ENCODE assay signal across 8 cellular contexts in the genomic region with DNA sequence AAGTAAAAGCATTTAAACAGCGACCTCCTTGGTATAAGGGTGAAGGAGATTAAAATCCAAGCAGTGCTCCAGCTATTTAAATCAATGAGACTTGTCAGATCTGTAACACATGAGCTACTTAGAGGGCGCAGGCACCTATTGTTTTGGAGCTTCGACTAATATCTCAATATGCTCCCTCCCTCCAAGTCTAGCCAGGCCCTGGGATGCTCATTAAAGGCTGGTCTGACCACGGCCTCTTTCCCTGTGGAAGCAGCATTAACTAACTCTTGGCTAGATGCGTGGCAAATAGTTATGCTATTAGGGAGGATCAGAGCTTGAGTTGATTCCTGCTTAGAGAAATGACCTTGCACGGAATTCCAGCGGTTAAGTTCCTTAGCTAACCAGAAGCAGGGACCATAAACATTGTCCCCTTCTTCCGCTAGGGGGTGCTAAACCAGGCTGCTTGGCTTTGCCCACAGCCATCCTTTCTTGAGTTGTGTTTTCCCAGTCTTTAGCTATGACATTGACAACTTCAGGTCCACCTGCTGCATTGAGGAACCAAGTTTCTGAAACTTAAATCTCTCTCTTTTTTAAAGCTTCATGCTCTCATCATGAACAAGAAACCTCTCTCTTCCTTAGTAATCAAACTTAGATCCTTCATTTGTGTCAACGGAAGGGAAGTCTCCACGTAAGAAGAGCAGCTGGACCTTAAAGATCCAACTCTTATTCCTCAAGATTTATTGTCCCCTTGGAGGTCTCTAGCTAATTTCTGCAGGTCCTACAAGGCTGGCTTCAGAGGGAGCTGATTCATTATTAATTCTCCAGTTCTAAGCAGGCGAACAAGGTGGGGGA.
DNase-seq lines count a peak whose midpoint lies in the region; ATAC-seq, FAIRE-seq and TF ChIP-seq lines count a peak whose summit lies in the region.

No MANE protein-coding gene starts in this region.

- peak; percentile 74 for TF ChIP-seq CTCF in AG09309 (IDR thresholded peaks at IDR 0.05; ENCODE audit: control insufficient read depth, insufficient read depth, low read depth, low read length, missing control alignments)

- FAIRE-seq in TTC549 (lab: Jason Lieb, UNC): peak; percentile 3

- ATAC-seq in GM18498 (IDR thresholded peaks at IDR 0.05; ENCODE audit: unreplicated experiment) (peak; percentile 68), HG03442 (IDR thresholded peaks at IDR 0.05; ENCODE audit: unreplicated experiment) (peak; percentile 58)

- H3K4me3 ChIP-seq in AG09309 (ENCODE audit: control insufficient read depth, low read depth, low read length): no peak overlapping the region

- DNase-seq in AG09309 (ENCODE audit: low read depth) (no peak), iPS DF 4.7 (ENCODE audit: extremely low read depth, low spot score) (peak; percentile 97), hippocampal formation (lab: John Stamatoyannopoulos, UW) (no peak), amniotic stem cell (lab: John Stamatoyannopoulos, UW) (no peak)
- no peak for DNase-seq in activated CD4-positive, CD25-positive, alpha-beta regulatory T cell treated with anti-CD3 and anti-CD28 coated beads, Interleukin-2, amount 50 U/mL, for 72 hours
